In genomic region chrX:48558270-48558669, GRCh38 we compare ENCODE assay signal across 14 cellular contexts. TPM values are rescaled to one million over a fixed set of nuclear protein-coding genes. Genes with fewer than 3 reads are reported as not detected.
A peak's percentile ranks its signal among the peaks of the same experiment; 100 is the strongest.
DNase-seq lines count a peak whose midpoint lies in the region; ATAC-seq and TF ChIP-seq lines count a peak whose summit lies in the region.
"Had no signal": no experiment of that assay in that cellular context is flagged by ENCODE, and none has a peak within 500 bp of the region (broad histone marks: within the 10 kb centered on the region; RNA-seq: fewer than 3 reads in every experiment).

No MANE protein-coding gene starts in this region.

- H3K4me3 ChIP-seq in RWPE2 (ENCODE audit: severe bottlenecking) (no peak overlapping the region), smooth muscle cell (no peak overlapping the region), testis (no peak overlapping the region)
- H3K4me3 ChIP-seq: coronary artery, SJSA1, vagina had no signal

- H3K4me2 ChIP-seq in smooth muscle cell (no peak overlapping the region), H9 (ENCODE audit: insufficient read depth, insufficient read length, low read length) (no peak overlapping the region)

- no peaks in the 10 kb centered on the region for H4K20me1 ChIP-seq in smooth muscle cell (ENCODE audit: low read depth)
- no peaks in the 10 kb centered on the region for H4K20me1 ChIP-seq in H9 (ENCODE audit: control insufficient read depth, insufficient read depth, insufficient read length)

- peaks cover 9% of the 10 kb centered on the region for H3K27me3 Mint-ChIP-seq in activated T-cell treated with anti-CD3 and anti-CD28 coated beads, Interleukin-2, amount 50 U/mL, for 24 hours
- no peaks in the 10 kb centered on the region for H3K27me3 Mint-ChIP-seq in H9 (ENCODE audit: low read depth)
- H3K27me3 Mint-ChIP-seq in activated CD4-positive, alpha-beta T cell treated with anti-CD3 and anti-CD28 coated beads, Interleukin-2, amount 10 ng/mL, durations not matched to agents 7 days and 5 days = no peaks in the 10 kb centered on the region
- H3K27me3 Mint-ChIP-seq: B cell had no signal

- no peak overlapping the region for H3K23ac ChIP-seq in H9 (ENCODE audit: insufficient read length, low read depth, low read length)

- H3K36me3 Mint-ChIP-seq in activated T-cell treated with anti-CD3 and anti-CD28 coated beads, Interleukin-2, amount 50 U/mL, for 24 hours (ENCODE audit: low read depth) = peaks cover 66% of the 10 kb centered on the region
- H3K36me3 Mint-ChIP-seq in H9 (ENCODE audit: insufficient read depth in 1 of 3, low read depth in 3 of 3) = peaks cover 10 to 56% (median 38%) of the 10 kb centered on the region in 3 experiments; a peak in 6 of 7 replicates
- peaks cover 19% of the 10 kb centered on the region for H3K36me3 Mint-ChIP-seq in activated CD4-positive, alpha-beta T cell treated with anti-CD3 and anti-CD28 coated beads, Interleukin-2, amount 10 ng/mL, durations not matched to agents 7 days and 5 days (ENCODE audit: low read depth)

- H4K8ac ChIP-seq in H9 (replicated peaks; ENCODE audit: insufficient read length, low read depth, low read length) = no peak overlapping the region

- H3K4me3 Mint-ChIP-seq in activated T-cell treated with anti-CD3 and anti-CD28 coated beads, Interleukin-2, amount 50 U/mL, for 24 hours = no peak overlapping the region
- H3K4me3 Mint-ChIP-seq in H9 = no peak overlapping the region
- H3K4me3 Mint-ChIP-seq in activated CD4-positive, alpha-beta T cell treated with anti-CD3 and anti-CD28 coated beads, Interleukin-2, amount 10 ng/mL, durations not matched to agents 7 days and 5 days = no peak overlapping the region
- H3K4me3 Mint-ChIP-seq: B cell had no signal

- no peak overlapping the region for H3K56ac ChIP-seq in H9 (ENCODE audit: insufficient read length, low read depth, low read length)

- TF ChIP-seq POLR2A in testis (IDR thresholded peaks at IDR 0.05) = no peak

- POLR2A ChIA-PET in activated CD4-positive, alpha-beta T cell treated with anti-CD3 and anti-CD28 coated beads, Interleukin-2, amount 10 ng/mL, durations not matched to agents 7 days and 5 days (lab: Charles Lee) = no interaction called here

- H3K4me1 Mint-ChIP-seq in activated T-cell treated with anti-CD3 and anti-CD28 coated beads, Interleukin-2, amount 50 U/mL, for 24 hours (ENCODE audit: low read depth) = peaks cover 6% of the 10 kb centered on the region
- H3K4me1 Mint-ChIP-seq in H9 = peaks cover 3% of the 10 kb centered on the region in 2 experiments; a peak in 1 of 4 replicates
- no peaks in the 10 kb centered on the region for H3K4me1 Mint-ChIP-seq in activated CD4-positive, alpha-beta T cell treated with anti-CD3 and anti-CD28 coated beads, Interleukin-2, amount 10 ng/mL, durations not matched to agents 7 days and 5 days
- H3K4me1 Mint-ChIP-seq: B cell had no signal

- H3K9ac ChIP-seq in smooth muscle cell (ENCODE audit: low read depth) (no peak overlapping the region), H9 (ENCODE audit: extremely low read depth, insufficient read length, low read length) (no peak overlapping the region)

- H3K79me1 ChIP-seq in H9 (ENCODE audit: insufficient read depth, low read depth, low read length, poor library complexity, severe bottlenecking) = no peaks in the 10 kb centered on the region

- H3K9me3 ChIP-seq in RWPE2 (ENCODE audit: severe bottlenecking) = no peaks in the 10 kb centered on the region
- no peaks in the 10 kb centered on the region for H3K9me3 ChIP-seq in smooth muscle cell (replicated peaks; ENCODE audit: low read depth)
- H3K9me3 ChIP-seq in H9 (ENCODE audit: control insufficient read depth, low read depth, low read length) = peaks cover 29% of the 10 kb centered on the region
- H3K9me3 ChIP-seq in testis = no peaks in the 10 kb centered on the region
- H3K9me3 ChIP-seq: neutrophil, SJSA1, vagina had no signal

- TF ChIP-seq CTCF in RWPE2 (IDR thresholded peaks at IDR 0.05; ENCODE audit: poor library complexity, severe bottlenecking) (no peak), smooth muscle cell (IDR thresholded peaks at IDR 0.05; ENCODE audit: borderline replicate concordance, insufficient read depth, poor library complexity, severe bottlenecking) (no peak), H9 (conservative IDR thresholded peaks at IDR 0.05) (no peak), testis (IDR thresholded peaks at IDR 0.05) (no peak)

- ATAC-seq in RWPE2 (ENCODE audit: low read depth) (peak; percentile 97), esophagus mucosa (peak; percentile 94)

- H4K5ac ChIP-seq in H9 (ENCODE audit: insufficient read length, low read depth, low read length) = no peak overlapping the region

- no peak overlapping the region for H3K14ac ChIP-seq in H9 (ENCODE audit: insufficient read depth, low read length)

- H3K27me3 ChIP-seq in RWPE2 (ENCODE audit: insufficient read depth, poor library complexity, severe bottlenecking) (no peaks in the 10 kb centered on the region), smooth muscle cell (ENCODE audit: low read depth) (no peaks in the 10 kb centered on the region), H9 (ENCODE audit: insufficient read depth, low read length) (no peaks in the 10 kb centered on the region), testis (no peaks in the 10 kb centered on the region)
- H3K27me3 ChIP-seq: neutrophil, SJSA1, vagina had no signal

- H3K27ac Mint-ChIP-seq in activated T-cell treated with anti-CD3 and anti-CD28 coated beads, Interleukin-2, amount 50 U/mL, for 24 hours = peak overlapping the region; percentile 88
- H3K27ac Mint-ChIP-seq in H9 = no peak overlapping the region
- H3K27ac Mint-ChIP-seq in activated CD4-positive, alpha-beta T cell treated with anti-CD3 and anti-CD28 coated beads, Interleukin-2, amount 10 ng/mL, durations not matched to agents 7 days and 5 days = no peak overlapping the region
- H3K27ac Mint-ChIP-seq: B cell had no signal

- H2BK5ac ChIP-seq in H9 (ENCODE audit: insufficient read length, low read length) = no peak overlapping the region

- H4K91ac ChIP-seq in H9 (ENCODE audit: insufficient read length, low read depth, low read length) = no peak overlapping the region

- H2BK12ac ChIP-seq in H9 (ENCODE audit: insufficient read length, low read depth, low read length) = no peak overlapping the region

- H2BK15ac ChIP-seq in H9 (ENCODE audit: low read depth, low read length) = no peak overlapping the region

- H3K23me2 ChIP-seq in H9 (ENCODE audit: insufficient read length, low read depth, low read length, poor library complexity, severe bottlenecking) = no peaks in the 10 kb centered on the region

- H3K4me1 ChIP-seq in RWPE2 (ENCODE audit: insufficient read depth, poor library complexity, severe bottlenecking) (peaks cover 3% of the 10 kb centered on the region), smooth muscle cell (ENCODE audit: low read depth) (no peaks in the 10 kb centered on the region), H9 (ENCODE audit: insufficient read depth, low read length) (no peaks in the 10 kb centered on the region), testis (no peaks in the 10 kb centered on the region)
- H3K4me1 ChIP-seq: SJSA1, vagina had no signal

- H3K36me3 ChIP-seq in RWPE2 (ENCODE audit: low read depth) (peaks cover 19% of the 10 kb centered on the region), smooth muscle cell (ENCODE audit: low read depth) (no peaks in the 10 kb centered on the region), testis (ENCODE audit: low read depth, missing control alignments) (no peaks in the 10 kb centered on the region)

- no peak overlapping the region for H2BK20ac ChIP-seq in H9 (ENCODE audit: low read depth, low read length, poor library complexity, severe bottlenecking)

- peak overlapping the region; percentile 52 for H3K27ac ChIP-seq in RWPE2 (ENCODE audit: poor library complexity, severe bottlenecking)
- H3K27ac ChIP-seq in smooth muscle cell (ENCODE audit: low read depth) = peak overlapping the region; percentile 44
- H3K27ac ChIP-seq in H9 (ENCODE audit: insufficient read length, low read depth, low read length) = no peak overlapping the region
- no peak overlapping the region for H3K27ac ChIP-seq in testis
- H3K27ac ChIP-seq: coronary artery, neutrophil, SJSA1, vagina had no signal

- CTCF ChIA-PET in activated CD4-positive, alpha-beta T cell treated with anti-CD3 and anti-CD28 coated beads, Interleukin-2, amount 10 ng/mL, durations not matched to agents 7 days and 5 days (lab: Charles Lee) = interaction anchor here (0.6 kb wide), 1 partner anchor 16 kb away, joined by 4 read pairs; no protein-coding TSS in a partner anchor

- DNase-seq in activated T-cell treated with anti-CD3 and anti-CD28 coated beads, Interleukin-2, amount 50 U/mL, for 24 hours = no peak
- DNase-seq in activated T-cell treated with anti-CD3 and anti-CD28 coated beads for 4 hours (no peak), RWPE2 (ENCODE audit: low spot score) (no peak), smooth muscle cell (lab: John Stamatoyannopoulos, UW; ENCODE audit: unreplicated experiment) (no peak), H9 (no peak), testis (no peak)
- no peak for DNase-seq in activated CD4-positive, alpha-beta T cell treated with anti-CD3 and anti-CD28 coated beads, Interleukin-2, amount 10 ng/mL, durations not matched to agents 7 days and 5 days
- DNase-seq: NCI-H2029 treated with DMSO at 0.1 percent for 48 hours had no signal

- H2BK120ac ChIP-seq in H9 (ENCODE audit: low read depth, low read length, poor library complexity, severe bottlenecking) = no peak overlapping the region

- no peak overlapping the region for H2AK5ac ChIP-seq in H9 (ENCODE audit: insufficient read length, low read length)

- intact Hi-C loops in testis (cut with DNase I; ENCODE audit: low total_unique reads) = no loop called here

- H3K18ac ChIP-seq in H9 (ENCODE audit: insufficient read length, low read depth, low read length) = no peak overlapping the region

- H3K79me2 ChIP-seq in smooth muscle cell (ENCODE audit: low read depth) (no peaks in the 10 kb centered on the region), H9 (ENCODE audit: insufficient read depth, low read length) (no peaks in the 10 kb centered on the region)

- no peaks in the 10 kb centered on the region for H3K9me3 Mint-ChIP-seq in activated T-cell treated with anti-CD3 and anti-CD28 coated beads, Interleukin-2, amount 50 U/mL, for 24 hours
- peaks cover 67 to 73% of the 10 kb centered on the region in 2 experiments for H3K9me3 Mint-ChIP-seq in H9
- no peaks in the 10 kb centered on the region for H3K9me3 Mint-ChIP-seq in activated CD4-positive, alpha-beta T cell treated with anti-CD3 and anti-CD28 coated beads, Interleukin-2, amount 10 ng/mL, durations not matched to agents 7 days and 5 days

- H2AFZ ChIP-seq in smooth muscle cell (ENCODE audit: low read depth) (no peak overlapping the region), H9 (ENCODE audit: low read length) (no peak overlapping the region)

- no peak overlapping the region for H3T11ph ChIP-seq in H9 (ENCODE audit: low read length)

- H3K4ac ChIP-seq in H9 (ENCODE audit: low read depth, low read length) = no peak overlapping the region

- WGBS in smooth muscle cell (ENCODE audit: low lambda C conversion rate) = 70% methylated on average over 4 of the region's 4 CpGs
- WGBS in H9 (ENCODE audit: extremely low coverage, insufficient read length, low lambda C conversion rate) = no CpG with 5 or more reads among the region's 4 CpGs
- WGBS in testis, 2 donors = 67 to 72% methylated on average over 4 of the region's 4 CpGs

- H3F3A ChIP-seq in smooth muscle cell (ENCODE audit: low read depth) = no peaks in the 10 kb centered on the region

RNA-seq across cellular contexts. Expression of gene RBM3, which starts 16.0 kb away (rescaled TPM):
- total RNA-seq in esophagus mucosa (273 TPM), smooth muscle cell (110 and 156 TPM in 2 replicates), H9 (2021) (259 and 264 TPM in 2 replicates), testis (100 to 1,000 TPM; 121 to 167 TPM)
- polyA plus RNA-seq in smooth muscle cell (111 and 116 TPM in 2 replicates), testis (ENCODE audit: insufficient read depth, low read depth, low replicate concordance) (214 TPM)
- total RNA-seq in activated CD4-positive, alpha-beta T cell treated with anti-CD3 and anti-CD28 coated beads, Interleukin-2, amount 10 ng/mL, durations not matched to agents 7 days and 5 days = 100 to 1,000 TPM; 270 to 289 TPM

RNA-seq across cellular contexts. Expression of gene TBC1D25, which starts 18.8 kb away (rescaled TPM):
- 10.4 TPM for total RNA-seq in esophagus mucosa
- 3.8 and 4.5 TPM in 2 replicates for total RNA-seq in smooth muscle cell
- polyA plus RNA-seq in smooth muscle cell = 9.7 and 9.8 TPM in 2 replicates
- total RNA-seq in H9 (2021) = 9.6 and 10.2 TPM in 2 replicates
- 10 to 100 TPM; 27.3 to 36.1 TPM for total RNA-seq in testis
- 19.3 TPM for polyA plus RNA-seq in testis (ENCODE audit: insufficient read depth, low read depth, low replicate concordance)
- 10 to 100 TPM; 19.5 to 20.4 TPM for total RNA-seq in activated CD4-positive, alpha-beta T cell treated with anti-CD3 and anti-CD28 coated beads, Interleukin-2, amount 10 ng/mL, durations not matched to agents 7 days and 5 days

RNA-seq across cellular contexts. Expression of gene EBP, which starts 36.7 kb away (rescaled TPM):
- total RNA-seq in esophagus mucosa (221 TPM), smooth muscle cell (49.1 and 63.0 TPM in 2 replicates), H9 (2021) (117 and 124 TPM in 2 replicates), testis (10 to 100 TPM; 30.4 to 61.0 TPM)
- polyA plus RNA-seq in smooth muscle cell (85.5 and 99.8 TPM in 2 replicates), testis (ENCODE audit: insufficient read depth, low read depth, low replicate concordance) (48.8 TPM)
- 100 to 1,000 TPM; 246 to 251 TPM for total RNA-seq in activated CD4-positive, alpha-beta T cell treated with anti-CD3 and anti-CD28 coated beads, Interleukin-2, amount 10 ng/mL, durations not matched to agents 7 days and 5 days

RNA-seq across cellular contexts. Expression of gene WDR13, which starts 39.0 kb away (rescaled TPM):
- total RNA-seq in esophagus mucosa (70.2 TPM), smooth muscle cell (46.9 and 55.3 TPM in 2 replicates), H9 (2021) (29.4 and 30.0 TPM in 2 replicates), testis (100 to 1,000 TPM; 109 to 148 TPM)
- polyA plus RNA-seq in smooth muscle cell (113 and 133 TPM in 2 replicates), testis (ENCODE audit: insufficient read depth, low read depth, low replicate concordance) (69.6 TPM)
- 10 to 100 TPM; 37.8 to 44.5 TPM for total RNA-seq in activated CD4-positive, alpha-beta T cell treated with anti-CD3 and anti-CD28 coated beads, Interleukin-2, amount 10 ng/mL, durations not matched to agents 7 days and 5 days

RNA-seq across cellular contexts. Expression of gene PORCN, which starts 49.5 kb away (rescaled TPM):
- 10.3 TPM for total RNA-seq in esophagus mucosa
- 25.1 and 25.5 TPM in 2 replicates for total RNA-seq in smooth muscle cell
- polyA plus RNA-seq in smooth muscle cell = 14.8 and 23.2 TPM in 2 replicates
- 12.6 and 13.2 TPM in 2 replicates for total RNA-seq in H9 (2021)
- total RNA-seq in testis = 100 to 1,000 TPM in 1 of 2 donors, 10 to 100 TPM in 1; 58.7 to 110 TPM
- 25.0 TPM for polyA plus RNA-seq in testis (ENCODE audit: insufficient read depth, low read depth, low replicate concordance)
- total RNA-seq in activated CD4-positive, alpha-beta T cell treated with anti-CD3 and anti-CD28 coated beads, Interleukin-2, amount 10 ng/mL, durations not matched to agents 7 days and 5 days = 10 to 100 TPM; 12.5 to 13.3 TPM

Comparison
In these comparisons a context has a peak if more than half of its experiments do, and no peak if none do; other contexts are left out.
1. H3K27ac ChIP-seq: peak in RWPE2 (single experiment) and smooth muscle cell (single experiment); none in H9 (single experiment) and testis (0 of 2).